In genomic region chr4:173507471-173508385, GRCh38 we compare ENCODE assay signal across 1 cellular context.
TF ChIP-seq lines count a peak whose summit lies in the region.

No MANE protein-coding gene starts in this region.

TF ChIP-seq in H1, 55 proteins besides CTCF, POLR2A, EP300 and RAD21:
- TF ChIP-seq CREB1 (IDR thresholded peaks at IDR 0.05) (no peak), TEAD4 (IDR thresholded peaks at IDR 0.05; ENCODE audit: low read depth, low read length) (peak; percentile 57; the same call in 1 of the 2 replicates), CBX5 (IDR thresholded peaks at IDR 0.05; ENCODE audit: low read depth, low read length) (no peak), MAFK (IDR thresholded peaks at IDR 0.05; ENCODE audit: low read depth, low read length) (no peak), YY1 (IDR thresholded peaks at IDR 0.05; ENCODE audit: low read depth, low read length) (peak; percentile 56; the same call in 1 of the 2 replicates), FOSL1 (IDR thresholded peaks at IDR 0.05; ENCODE audit: insufficient read depth, low read depth, low read length) (no peak), NRF1 (IDR thresholded peaks at IDR 0.05; ENCODE audit: low read depth, low read length) (no peak), KDM4A (IDR thresholded peaks at IDR 0.05; ENCODE audit: low read depth, low read length, severe bottlenecking) (no peak), RNF2 (IDR thresholded peaks at IDR 0.05; ENCODE audit: borderline replicate concordance, low read depth, low read length, missing control alignments, poor library complexity, severe bottlenecking) (peak; percentile 76), SAP30 (IDR thresholded peaks at IDR 0.05; ENCODE audit: insufficient read depth, insufficient replicate concordance, low read length) (no peak), SIX5 (IDR thresholded peaks at IDR 0.05; ENCODE audit: low read depth, low read length) (no peak), CBX8 (IDR thresholded peaks at IDR 0.05; ENCODE audit: borderline replicate concordance, low read depth, low read length) (0 out of 2 replicates have a peak, but pooled peaks have one; percentile 10), JUN (IDR thresholded peaks at IDR 0.05; ENCODE audit: low read depth, low read length) (no peak), ATF2 (IDR thresholded peaks at IDR 0.05; ENCODE audit: low read length) (no peak), SUZ12 (IDR thresholded peaks at IDR 0.05; ENCODE audit: low read length) (peak; percentile 38), JUND (IDR thresholded peaks at IDR 0.05; ENCODE audit: low read length) (no peak), CHD1 (IDR thresholded peaks at IDR 0.05; ENCODE audit: low read depth, low read length) (no peak), KDM5A (IDR thresholded peaks at IDR 0.05; ENCODE audit: low read length) (no peak), EGR1 (IDR thresholded peaks at IDR 0.05; ENCODE audit: borderline replicate concordance, low read depth, low read length) (peak; percentile 59), SIRT6 (IDR thresholded peaks at IDR 0.05; ENCODE audit: low read length) (no peak), GTF2F1 (IDR thresholded peaks at IDR 0.05; ENCODE audit: borderline replicate concordance, low read depth, low read length) (no peak), SP4 (IDR thresholded peaks at IDR 0.05; ENCODE audit: low read length) (no peak), ASH2L (IDR thresholded peaks at IDR 0.05; ENCODE audit: low read length) (peak; percentile 24), CTBP2 (IDR thresholded peaks at IDR 0.05; ENCODE audit: borderline replicate concordance, insufficient read depth, insufficient read length, low read length) (peak; percentile 99), MAX (IDR thresholded peaks at IDR 0.05) (no peak)
